In the genomic region with DNA sequence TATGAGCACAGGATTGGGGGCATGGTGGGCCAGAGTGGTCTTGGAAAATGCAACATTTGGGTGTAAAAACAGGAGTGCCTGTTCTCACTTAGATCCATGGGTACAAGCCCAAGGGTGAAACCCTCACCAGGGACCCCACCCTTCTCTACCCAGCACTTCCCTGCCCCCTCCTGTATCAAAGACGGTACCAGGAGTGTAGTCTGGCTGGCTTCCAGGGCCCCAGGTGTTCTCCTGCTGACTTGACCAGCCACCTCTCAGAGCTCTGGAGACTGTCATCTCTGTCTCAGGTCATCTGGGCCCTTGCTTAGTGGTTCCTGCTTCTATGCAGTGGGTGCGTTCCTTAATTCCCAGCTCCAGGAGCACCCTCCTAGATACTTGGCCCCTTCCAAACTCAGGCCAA, we compare ENCODE assay signal across 26 cellular contexts.
"Had no signal": no experiment of that assay in that cellular context is flagged by ENCODE, and none has a peak within 500 bp of the region (broad histone marks: within the 10 kb centered on the region; RNA-seq: fewer than 3 reads in every experiment).

No MANE protein-coding gene starts in this region.

- H3K36me3 ChIP-seq: colonic mucosa, esophagus squamous epithelium, gastrocnemius medialis, heart right ventricle, left lung, lower lobe of right lung had no signal

- H3K9me3 ChIP-seq: colonic mucosa, esophagus squamous epithelium, gastrocnemius medialis, heart right ventricle, left lung, lower lobe of right lung, mucosa of descending colon had no signal

- H3K4me3 ChIP-seq: colonic mucosa, esophagus squamous epithelium, gastrocnemius medialis, heart right ventricle, left lung, lower lobe of right lung, mucosa of descending colon had no signal

- FAIRE-seq: endometrium, islet of Langerhans, keratinocyte had no signal

- DNase-seq: colonic mucosa; cortex of kidney; effector CD8-positive, alpha-beta T cell; effector memory CD8-positive, alpha-beta T cell; endodermal cell; erythroblast; esophagus squamous epithelium; foreskin fibroblast; foreskin melanocyte; gastrocnemius medialis; glutamatergic neuron; head of caudate nucleus; heart right ventricle; hippocampal formation; left cardiac atrium; left lung; left ventricle myocardium superior; lower lobe of right lung; mesenchymal stem cell; mucosa of descending colon; naive B cell had no signal

- H3K4me1 ChIP-seq: colonic mucosa, esophagus squamous epithelium, gastrocnemius medialis, left lung had no signal

- H3K27ac ChIP-seq: colonic mucosa, epithelial cell of prostate, esophagus squamous epithelium, gastrocnemius medialis, heart right ventricle, left lung, lower lobe of right lung had no signal

- H3K27me3 ChIP-seq: colonic mucosa, esophagus squamous epithelium, gastrocnemius medialis, heart right ventricle, left lung had no signal

- ATAC-seq: effector memory CD8-positive, alpha-beta T cell; esophagus mucosa; gastrocnemius medialis; heart right ventricle; left cardiac atrium; left lung; left ventricle myocardium superior; lower lobe of right lung; mucosa of descending colon had no signal
